25 cellular contexts compared by ENCODE assay signal in the genomic region with DNA sequence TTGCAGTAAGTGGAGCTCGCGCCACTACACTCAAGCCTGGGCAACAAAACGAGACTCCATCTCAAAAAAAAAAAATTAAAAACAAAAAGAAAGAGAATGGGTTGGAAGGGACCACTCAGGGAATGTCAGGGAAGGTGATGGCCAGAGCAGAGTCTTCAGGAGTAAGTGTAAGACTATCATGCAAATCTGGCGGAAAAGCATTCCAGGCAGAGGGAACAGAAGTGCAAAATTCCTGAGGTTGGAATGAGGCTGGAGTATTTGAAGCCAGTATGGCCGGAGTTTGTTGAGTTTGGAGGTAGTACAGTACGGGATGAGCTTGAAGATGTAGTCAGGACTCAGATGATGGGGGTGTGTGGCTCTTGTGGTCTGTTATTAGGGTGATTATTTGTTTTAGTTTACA.
"Had no signal": no experiment of that assay in that cellular context is flagged by ENCODE, and none has a peak within 500 bp of the region (broad histone marks: within the 10 kb centered on the region; RNA-seq: fewer than 3 reads in every experiment).

No MANE protein-coding gene starts in this region.

- H3K4me1 ChIP-seq: gastrocnemius medialis, right lobe of liver, testis had no signal

- H3K4me3 Mint-ChIP-seq: endodermal cell; memory B cell; natural killer cell; stimulated activated effector memory CD8-positive, alpha-beta T cell treated with anti-CD3 and anti-CD28 coated beads, Interleukin-12 subunit alpha, Interleukin-12 subunit beta, amount 100 ng/mL, for 72 hours; type B pancreatic cell had no signal

- H3K27me3 ChIP-seq: dorsolateral prefrontal cortex, pancreas, right lobe of liver, testis, tibial artery had no signal

- H3K4me3 ChIP-seq: dorsolateral prefrontal cortex, gastrocnemius medialis, lung, pancreas, right lobe of liver, smooth muscle cell, testis, tibial artery had no signal

- H3K36me3 ChIP-seq: gastrocnemius medialis, pancreas, right lobe of liver, tibial artery had no signal

- ATAC-seq: esophagus mucosa; gastrocnemius medialis; left lobe of liver; natural killer cell; pancreas; right lobe of liver; stimulated activated effector memory CD8-positive, alpha-beta T cell treated with anti-CD3 and anti-CD28 coated beads, Interleukin-12 subunit alpha, Interleukin-12 subunit beta, amount 100 ng/mL, for 72 hours; stimulated activated naive CD8-positive, alpha-beta T cell treated with anti-CD3 and anti-CD28 coated beads, Interleukin-15, Interleukin-2, amounts not matched to agents 100 U/mL and 50 U/mL, for 24 hours had no signal

- H3K27ac Mint-ChIP-seq: endodermal cell; memory B cell; stimulated activated effector memory CD8-positive, alpha-beta T cell treated with anti-CD3 and anti-CD28 coated beads, Interleukin-12 subunit alpha, Interleukin-12 subunit beta, amount 100 ng/mL, for 72 hours; type B pancreatic cell had no signal

- H3K27ac ChIP-seq: epithelial cell of prostate, gastrocnemius medialis, pancreas, right lobe of liver, testis, tibial artery had no signal

- H3K36me3 Mint-ChIP-seq: memory B cell; natural killer cell; stimulated activated effector memory CD8-positive, alpha-beta T cell treated with anti-CD3 and anti-CD28 coated beads, Interleukin-12 subunit alpha, Interleukin-12 subunit beta, amount 100 ng/mL, for 72 hours had no signal

- DNase-seq: dorsolateral prefrontal cortex; effector CD8-positive, alpha-beta T cell; endodermal cell; foreskin fibroblast; gastrocnemius medialis; head of caudate nucleus; kidney; natural killer cell; occipital lobe; pancreas; right lobe of liver; stimulated activated CD4-positive, alpha-beta T cell treated with anti-CD3 and anti-CD28 coated beads, Interleukin-2, amount 100 ng/mL, for 24 hours; stimulated activated CD4-positive, alpha-beta T cell treated with anti-CD3 and anti-CD28 coated beads, Interleukin-4, amount 100 ng/mL, for 24 hours; stimulated activated naive CD8-positive, alpha-beta T cell treated with anti-CD3 and anti-CD28 coated beads, Interleukin-15, Interleukin-2, amounts not matched to agents 100 U/mL and 50 U/mL, for 24 hours; substantia nigra; testis; tibial artery had no signal

- H3K27me3 Mint-ChIP-seq: memory B cell, type B pancreatic cell had no signal

- H3K9me3 Mint-ChIP-seq: endodermal cell; memory B cell; natural killer cell; stimulated activated effector memory CD8-positive, alpha-beta T cell treated with anti-CD3 and anti-CD28 coated beads, Interleukin-12 subunit alpha, Interleukin-12 subunit beta, amount 100 ng/mL, for 72 hours had no signal

- H3K9me3 ChIP-seq: gastrocnemius medialis, pancreas, right lobe of liver, testis, tibial artery had no signal
